Comparison of ENCODE assay signal across 21 cellular contexts in genomic region chr9:93967020-93967803, GRCh38. TPM values are rescaled to one million over a fixed set of nuclear protein-coding genes. Genes with fewer than 3 reads are reported as not detected.
"Had no signal": no experiment of that assay in that cellular context is flagged by ENCODE, and none has a peak within 500 bp of the region (broad histone marks: within the 10 kb centered on the region; RNA-seq: fewer than 3 reads in every experiment).

No MANE protein-coding gene starts in this region.

- H3K4me3 ChIP-seq: body of pancreas, mucosa of descending colon, right atrium auricular region, transverse colon had no signal

- H3K36me3 ChIP-seq: right atrium auricular region, transverse colon had no signal

- DNase-seq: activated CD4-positive, alpha-beta T cell treated with anti-CD3 and anti-CD28 coated beads for 48 hours; activated CD8-positive, alpha-beta T cell treated with anti-CD3 and anti-CD28 coated beads for 36 hours; activated gamma-delta T cell treated with Interleukin-2 at 50 U/mL for 16 hours; activated T-cell treated with anti-CD3 and anti-CD28 coated beads, Interleukin-2, amount 50 U/mL, for 4 hours; amygdala; body of pancreas; central memory CD4-positive, alpha-beta T cell; effector CD8-positive, alpha-beta T cell; foreskin fibroblast; left cardiac atrium; mammary epithelial cell; mucosa of descending colon; naive thymus-derived CD4-positive, alpha-beta T cell; small intestine; stimulated activated CD4-positive, alpha-beta T cell treated with anti-CD3 and anti-CD28 coated beads, Interleukin-4, amount 100 ng/mL, for 24 hours; stimulated activated naive CD4-positive, alpha-beta T cell treated with Interleukin-2 at 50 U/mL for 16 hours; T-helper 17 cell; transverse colon had no signal

- H3K9me3 ChIP-seq: body of pancreas, mucosa of descending colon, right atrium auricular region, transverse colon had no signal

- ATAC-seq: activated CD8-positive, alpha-beta T cell treated with anti-CD3 and anti-CD28 coated beads for 36 hours; activated T-cell treated with anti-CD3 and anti-CD28 coated beads, Interleukin-2, amount 50 U/mL, for 4 hours; body of pancreas; left cardiac atrium; mucosa of descending colon; naive thymus-derived CD4-positive, alpha-beta T cell; T-helper 17 cell; WTC11 had no signal

- FAIRE-seq: endothelial cell of umbilical vein, small intestine had no signal

- H3K27ac ChIP-seq: body of pancreas, right atrium auricular region, transverse colon had no signal

- H3K27me3 ChIP-seq: body of pancreas, right atrium auricular region, transverse colon had no signal

RNA-seq across cellular contexts. Expression of gene BARX1, which starts 12.1 kb away (rescaled TPM):
- total RNA-seq: activated T-cell treated with anti-CD3 and anti-CD28 coated beads, Interleukin-2, amount 50 U/mL, for 4 hours; endothelial cell of umbilical vein; left cardiac atrium; mammary epithelial cell; right atrium auricular region; T-helper 17 cell; transverse colon had no signal
- polyA plus RNA-seq: endothelial cell of umbilical vein; naive thymus-derived CD4-positive, alpha-beta T cell had no signal
